ENCODE assay signal across 17 cellular contexts in genomic region chr1:198040880-198041279, GRCh38.
"Had no signal": no experiment of that assay in that cellular context is flagged by ENCODE, and none has a peak within 500 bp of the region (broad histone marks: within the 10 kb centered on the region; RNA-seq: fewer than 3 reads in every experiment).

No MANE protein-coding gene starts in this region.

- ATAC-seq: heart right ventricle, left cardiac atrium, pancreas, psoas muscle had no signal

- H3K4me3 Mint-ChIP-seq: activated CD4-positive, alpha-beta memory T cell treated with anti-CD3 and anti-CD28 coated beads, Interleukin-2, amount 10 ng/mL, durations not matched to agents 7 days and 5 days; activated CD4-positive, alpha-beta T cell treated with anti-CD3 and anti-CD28 coated beads, Interleukin-2, amount 10 ng/mL, durations not matched to agents 24 days and 14 days; activated T-helper 1 cell treated with anti-CD3 and anti-CD28 coated beads, Interleukin-12 subunit alpha, Interleukin-12 subunit beta, Interleukin-2, Interleukin-4 antibody, amounts not matched to agents 30 ng/mL and 10 ng/mL and 1 ng/mL, durations not matched to agents 14 hours and 24 hours and 36 hours; memory B cell; nephron; T-helper 1 cell treated with Interleukin-12 subunit alpha and Interleukin-12 subunit beta and Interleukin-4 antibody, amounts not matched to agents 30 μg/mL and 1 μg/mL, for 36 hours had no signal

- H3K4me1 Mint-ChIP-seq: activated CD4-positive, alpha-beta memory T cell treated with anti-CD3 and anti-CD28 coated beads, Interleukin-2, amount 10 ng/mL, durations not matched to agents 7 days and 5 days; activated CD4-positive, alpha-beta T cell treated with anti-CD3 and anti-CD28 coated beads, Interleukin-2, amount 10 ng/mL, durations not matched to agents 24 days and 14 days; memory B cell; nephron had no signal

- H3K9me3 Mint-ChIP-seq: activated T-helper 1 cell treated with anti-CD3 and anti-CD28 coated beads, Interleukin-12 subunit alpha, Interleukin-12 subunit beta, Interleukin-2, Interleukin-4 antibody, amounts not matched to agents 30 ng/mL and 10 ng/mL and 1 ng/mL, durations not matched to agents 14 hours and 24 hours and 36 hours; memory B cell; nephron; T-helper 1 cell treated with Interleukin-12 subunit alpha and Interleukin-12 subunit beta and Interleukin-4 antibody, amounts not matched to agents 30 μg/mL and 1 μg/mL, for 36 hours had no signal

- H3K27me3 Mint-ChIP-seq: activated CD4-positive, alpha-beta T cell treated with anti-CD3 and anti-CD28 coated beads, Interleukin-2, amount 10 ng/mL, durations not matched to agents 24 days and 14 days; memory B cell had no signal

- DNase-seq: activated CD4-positive, alpha-beta memory T cell treated with anti-CD3 and anti-CD28 coated beads, Interleukin-2, amount 10 ng/mL, durations not matched to agents 7 days and 5 days; activated CD4-positive, CD25-positive, alpha-beta regulatory T cell; activated gamma-delta T cell treated with Interleukin-2 at 50 U/mL for 16 hours; cortex of kidney; heart right ventricle; islet precursor cell; left cardiac atrium; pancreas; psoas muscle; spleen; stimulated activated CD4-positive, alpha-beta T cell treated with anti-CD3 and anti-CD28 coated beads, Interleukin-4, amount 100 ng/mL, for 1 hour; stomach had no signal

- H3K27ac Mint-ChIP-seq: activated CD4-positive, alpha-beta memory T cell treated with anti-CD3 and anti-CD28 coated beads, Interleukin-2, amount 10 ng/mL, durations not matched to agents 7 days and 5 days; activated CD4-positive, alpha-beta T cell treated with anti-CD3 and anti-CD28 coated beads, Interleukin-2, amount 10 ng/mL, durations not matched to agents 24 days and 14 days; activated T-helper 1 cell treated with anti-CD3 and anti-CD28 coated beads, Interleukin-12 subunit alpha, Interleukin-12 subunit beta, Interleukin-2, Interleukin-4 antibody, amounts not matched to agents 30 ng/mL and 10 ng/mL and 1 ng/mL, durations not matched to agents 14 hours and 24 hours and 36 hours; memory B cell; nephron; T-helper 1 cell treated with Interleukin-12 subunit alpha and Interleukin-12 subunit beta and Interleukin-4 antibody, amounts not matched to agents 30 μg/mL and 1 μg/mL, for 36 hours had no signal

- H3K36me3 Mint-ChIP-seq: memory B cell had no signal
